ENCODE assay signal across 15 cellular contexts in genomic region chr12:53994268-53994690, GRCh38. TPM values are rescaled to one million over a fixed set of nuclear protein-coding genes. Genes with fewer than 3 reads are reported as not detected.
DNase-seq lines count a peak whose midpoint lies in the region; ATAC-seq, FAIRE-seq and TF ChIP-seq lines count a peak whose summit lies in the region.
"Had no signal": no experiment of that assay in that cellular context is flagged by ENCODE, and none has a peak within 500 bp of the region (broad histone marks: within the 10 kb centered on the region; RNA-seq: fewer than 3 reads in every experiment).

No MANE protein-coding gene starts in this region.

- no peak for TF ChIP-seq CTCF in keratinocyte (optimal IDR thresholded peaks at IDR 0.05 in 1 of 3, IDR thresholded peaks at IDR 0.05 in 1 of 3, conservative IDR thresholded peaks at IDR 0.05 in 1 of 3; ENCODE audit: extremely low read depth in 1 of 3, insufficient read depth in 2 of 3, low read length in 3 of 3)

- peaks cover 0 to 2% of the 10 kb centered on the region in 2 experiments for H3K36me3 ChIP-seq in keratinocyte (ENCODE audit: control insufficient read depth in 2 of 2, extremely low read depth in 1 of 2, insufficient read depth in 2 of 2, low read length in 2 of 2)
- no peaks in the 10 kb centered on the region for H3K36me3 ChIP-seq in skeletal muscle tissue (ENCODE audit: control insufficient read depth in 3 of 3, insufficient read depth in 3 of 3, low read length in 3 of 3)
- H3K36me3 ChIP-seq in trophoblast cell (ENCODE audit: control insufficient read depth in 1 of 2, insufficient read depth in 2 of 2, low read length in 2 of 2) = no peaks in the 10 kb centered on the region

- H3K9me3 Mint-ChIP-seq in T-helper 2 cell treated with Interferon-gamma antibody and Interleukin-4, amounts not matched to agents 5 μg/mL and 100 μg/mL, for 36 hours = no peaks in the 10 kb centered on the region
- no peaks in the 10 kb centered on the region for H3K9me3 Mint-ChIP-seq in T-cell

- H3K4me1 ChIP-seq in keratinocyte (ENCODE audit: control insufficient read depth, extremely low read depth, insufficient read depth, low read length) (peaks cover 35% of the 10 kb centered on the region), skeletal muscle tissue (ENCODE audit: control insufficient read depth in 3 of 3, insufficient read depth in 3 of 3, low read length in 3 of 3) (peaks cover 68 to 83% (median 74%) of the 10 kb centered on the region in 3 donors), trophoblast cell (ENCODE audit: control insufficient read depth in 1 of 2, insufficient read depth in 2 of 2, low read length in 2 of 2) (peaks cover 0 to 8% of the 10 kb centered on the region in 2 experiments)

- H3K4me3 Mint-ChIP-seq in T-helper 2 cell treated with Interferon-gamma antibody and Interleukin-4, amounts not matched to agents 5 μg/mL and 100 μg/mL, for 36 hours = peak overlapping the region; percentile 7
- peak overlapping the region; percentile 37 to 88 (median 60) for H3K4me3 Mint-ChIP-seq in T-cell

- no peak for DNase-seq in T-helper 2 cell treated with Interferon-gamma antibody and Interleukin-4, amounts not matched to agents 5 μg/mL and 100 μg/mL, for 36 hours (ENCODE audit: low spot score)
- no peak for DNase-seq in T-helper 2 cell
- DNase-seq in T-cell = no peak
- no peak for DNase-seq in keratinocyte (ENCODE audit: low read depth, low spot score)
- no peak for DNase-seq in anterior cingulate cortex (lab: John Stamatoyannopoulos, UW)
- DNase-seq in GM12892 (ENCODE audit: insufficient read length) = no peak
- no peak for DNase-seq in trophoblast cell
- DNase-seq: activated effector memory CD4-positive, alpha-beta T cell treated with Interleukin-2 at 50 U/mL for 16 hours; NCI-H345; stimulated activated CD4-positive, alpha-beta T cell treated with anti-CD3 and anti-CD28 coated beads, Interleukin-2, amount 100 ng/mL, for 24 hours had no signal

- peaks cover 23% of the 10 kb centered on the region for H3K4me1 Mint-ChIP-seq in T-helper 2 cell treated with Interferon-gamma antibody and Interleukin-4, amounts not matched to agents 5 μg/mL and 100 μg/mL, for 36 hours (ENCODE audit: low read depth)
- H3K4me1 Mint-ChIP-seq in T-cell = peaks cover 40 to 52% (median 50%) of the 10 kb centered on the region in 3 donors

- H3K4ac ChIP-seq in trophoblast cell (ENCODE audit: low read depth, low read length) = no peak overlapping the region

- H3K27me3 ChIP-seq in keratinocyte (ENCODE audit: control insufficient read depth, extremely low read depth, insufficient read depth, low read length) (no peaks in the 10 kb centered on the region), skeletal muscle tissue (ENCODE audit: control insufficient read depth in 3 of 3, insufficient read depth in 3 of 3, low read length in 3 of 3) (peaks cover 0 to 9% (median 3%) of the 10 kb centered on the region in 3 donors), trophoblast cell (ENCODE audit: insufficient read depth, low read length) (peaks cover 95% of the 10 kb centered on the region)

- CTCF ChIA-PET in T-cell (lab: Charles Lee) = interaction anchor here in 1 of 2 donors (0.7 kb wide), 1 partner anchor 219 kb away, joined by 3 read pairs; no protein-coding TSS in a partner anchor

- no peaks in the 10 kb centered on the region for H3K79me1 ChIP-seq in trophoblast cell (ENCODE audit: low read length)

- no peak overlapping the region for H3K18ac ChIP-seq in trophoblast cell (ENCODE audit: low read length)

- no peak for ATAC-seq in T-cell (replicated peaks in 1 of 4)
- ATAC-seq: A549 had no signal

- H3K9me3 ChIP-seq in keratinocyte (ENCODE audit: control insufficient read depth, low read depth, low read length) (no peaks in the 10 kb centered on the region), skeletal muscle tissue (ENCODE audit: control insufficient read depth in 3 of 3, low read length in 3 of 3) (no peaks in the 10 kb centered on the region), trophoblast cell (ENCODE audit: insufficient read depth, low read depth, low read length) (peaks cover 16% of the 10 kb centered on the region)
- H3K9me3 ChIP-seq: A549 had no signal

- no peak for TF ChIP-seq POLR2A in GM12892 (IDR thresholded peaks at IDR 0.05; ENCODE audit: low read depth, low read length)

- POLR2A ChIA-PET in T-cell (lab: Charles Lee) = no interaction called here

- H2BK120ac ChIP-seq in trophoblast cell (ENCODE audit: insufficient read depth, low read length, poor library complexity) = no peak overlapping the region

- no peaks in the 10 kb centered on the region for H4K20me1 ChIP-seq in keratinocyte (ENCODE audit: control insufficient read depth, extremely low read depth, insufficient read depth, low read length)

- FAIRE-seq in keratinocyte (lab: Jason Lieb, UNC) = no peak
- no peak for FAIRE-seq in GM12892 (lab: Jason Lieb, UNC)
- FAIRE-seq: A549 had no signal

- H2BK12ac ChIP-seq in trophoblast cell (ENCODE audit: low read length) = no peak overlapping the region

- H2AFZ ChIP-seq in keratinocyte (ENCODE audit: control insufficient read depth, low read length) = no peak overlapping the region
- H2AFZ ChIP-seq in trophoblast cell (ENCODE audit: insufficient read depth, low read length, poor library complexity) = no peak overlapping the region

- H3K14ac ChIP-seq in trophoblast cell (ENCODE audit: low read length) = no peak overlapping the region

- H3K4me2 ChIP-seq in keratinocyte (ENCODE audit: control insufficient read depth, extremely low read depth, insufficient read depth, low read depth, low read length) = peak overlapping the region; percentile 98
- H3K4me2 ChIP-seq in trophoblast cell (ENCODE audit: low read length) = no peak overlapping the region

- WGBS in trophoblast cell (ENCODE audit: extremely low coverage, insufficient coverage, insufficient read length) = no CpG with 5 or more reads among the region's 35 CpGs

- H3K27ac ChIP-seq in keratinocyte (ENCODE audit: control insufficient read depth, insufficient read depth, low read length) = peak overlapping the region; percentile 95
- H3K27ac ChIP-seq in skeletal muscle tissue (ENCODE audit: low read depth, low read length) = peak overlapping the region; percentile 100
- no peak overlapping the region for H3K27ac ChIP-seq in trophoblast cell (ENCODE audit: low read depth, low read length)
- H3K27ac ChIP-seq: KMS-11 had no signal

- no peak overlapping the region for H2BK5ac ChIP-seq in trophoblast cell (ENCODE audit: low read depth, low read length, poor library complexity)

- H3K9me1 ChIP-seq in keratinocyte (ENCODE audit: control insufficient read depth, extremely low read depth, insufficient read depth, low read length) = no peaks in the 10 kb centered on the region

- no peak overlapping the region for H2AK5ac ChIP-seq in trophoblast cell (ENCODE audit: low read length)

- H4K8ac ChIP-seq in trophoblast cell (ENCODE audit: low read depth, low read length) = no peak overlapping the region

- dilution Hi-C loops in keratinocyte (cut with MboI; ENCODE audit: extremely low pct_ligation_motif_present, low sequenced_read_pairs) = no loop called here

- peaks cover 96% of the 10 kb centered on the region for H3K79me2 ChIP-seq in keratinocyte (ENCODE audit: control insufficient read depth, insufficient read depth, low read length)
- H3K79me2 ChIP-seq in trophoblast cell (ENCODE audit: control insufficient read depth, insufficient read depth, low read length, poor library complexity) = no peaks in the 10 kb centered on the region

- peaks cover 92% of the 10 kb centered on the region for H3K27me3 Mint-ChIP-seq in T-helper 2 cell treated with Interferon-gamma antibody and Interleukin-4, amounts not matched to agents 5 μg/mL and 100 μg/mL, for 36 hours (ENCODE audit: low read depth)
- peaks cover 87 to 91% of the 10 kb centered on the region in 2 donors for H3K27me3 Mint-ChIP-seq in T-cell

- H3K36me3 Mint-ChIP-seq in T-helper 2 cell treated with Interferon-gamma antibody and Interleukin-4, amounts not matched to agents 5 μg/mL and 100 μg/mL, for 36 hours (ENCODE audit: low read depth) = no peaks in the 10 kb centered on the region
- H3K36me3 Mint-ChIP-seq in T-cell = no peaks in the 10 kb centered on the region

- H3K4me3 ChIP-seq in keratinocyte (ENCODE audit: control insufficient read depth in 2 of 3, extremely low read depth in 1 of 3, insufficient read depth in 2 of 3, low read depth in 1 of 3, low read length in 3 of 3) (peak overlapping the region; percentile 45 to 90 (median 89)), skeletal muscle tissue (ENCODE audit: low read length in 3 of 3) (peak overlapping the region; percentile 88 to 93 (median 89)), trophoblast cell (ENCODE audit: low read depth, low read length) (no peak overlapping the region)
- H3K4me3 ChIP-seq: A549, lung had no signal

- peak overlapping the region; percentile 97 for H3K9ac ChIP-seq in keratinocyte (ENCODE audit: control insufficient read depth, extremely low read depth, insufficient read depth, low read length)
- peak overlapping the region; percentile 87 to 99 (median 99) for H3K9ac ChIP-seq in skeletal muscle tissue (ENCODE audit: low read depth in 1 of 3, low read length in 3 of 3)
- no peak overlapping the region for H3K9ac ChIP-seq in trophoblast cell (ENCODE audit: low read length)
- H3K9ac ChIP-seq: KMS-11 had no signal

- no peak overlapping the region for H4K12ac ChIP-seq in trophoblast cell (ENCODE audit: low read depth, low read length)

- H3K27ac Mint-ChIP-seq in T-helper 2 cell treated with Interferon-gamma antibody and Interleukin-4, amounts not matched to agents 5 μg/mL and 100 μg/mL, for 36 hours = no peak overlapping the region
- peak overlapping the region in 1 of 2 donors; percentile 84 for H3K27ac Mint-ChIP-seq in T-cell

- H4K91ac ChIP-seq in trophoblast cell (ENCODE audit: low read depth, low read length) = no peak overlapping the region

- no peak overlapping the region for H3K23ac ChIP-seq in trophoblast cell (ENCODE audit: low read length)

RNA-seq across cellular contexts. Expression of gene HOXC9, which starts 5.7 kb away (rescaled TPM):
- not detected for total RNA-seq in T-cell
- polyA plus RNA-seq in keratinocyte = 1.1 to 3.3 TPM (median 1.8 TPM) in 3 replicates
- polyA plus RNA-seq in keratinocyte (2011; ENCODE audit: low read depth) = 2.9 TPM
- 2.4 and 2.9 TPM in 2 replicates for polyA plus RNA-seq in keratinocyte (2011; cell fraction: cytosol; rRNA removed)
- polyA plus RNA-seq in keratinocyte (2011; cell fraction: nucleus; rRNA removed) = 3.1 and 3.7 TPM in 2 replicates
- polyA plus RNA-seq in keratinocyte (2012; ENCODE audit: low replicate concordance) = 3.5 and 4.4 TPM in 2 replicates
- polyA minus RNA-seq in keratinocyte = 0.23 to 1.4 TPM (median 0.90 TPM) in 3 replicates
- polyA minus RNA-seq in keratinocyte (2011; cell fraction: cytosol; rRNA and poly(A)+ RNA removed) = 2.1 TPM
- 1.2 and 1.4 TPM in 2 replicates for polyA minus RNA-seq in keratinocyte (2011; cell fraction: nucleus; rRNA and poly(A)+ RNA removed)
- total RNA-seq in skeletal muscle tissue = 4.2 TPM
- not detected for polyA plus RNA-seq in GM12892 (2012; ENCODE audit: missing spikeins)
- polyA plus RNA-seq in trophoblast cell (2013) = 0.03 TPM in 1 of 2 replicates, not detected in the other
- total RNA-seq: lung; T-helper 1 cell treated with Interleukin-12 subunit alpha and Interleukin-12 subunit beta and Interleukin-4 antibody, amounts not matched to agents 30 ng/mL and 1 ng/mL, for 36 hours had no signal

RNA-seq across cellular contexts. Expression of gene HOXC10, which starts 9.3 kb away (rescaled TPM):
- under 1 TPM in 1 of 5 donors, not detected in 4; 0.30 TPM for total RNA-seq in T-cell
- polyA plus RNA-seq in keratinocyte = 7.3 to 33.1 TPM (median 14.1 TPM) in 3 replicates
- polyA plus RNA-seq in keratinocyte (2011; ENCODE audit: low read depth) = 19.6 TPM
- polyA plus RNA-seq in keratinocyte (2011; cell fraction: cytosol; rRNA removed) = 24.3 and 25.3 TPM in 2 replicates
- polyA plus RNA-seq in keratinocyte (2011; cell fraction: nucleus; rRNA removed) = 11.5 and 14.8 TPM in 2 replicates
- polyA plus RNA-seq in keratinocyte (2012; ENCODE audit: low replicate concordance) = 26.1 and 26.3 TPM in 2 replicates
- polyA minus RNA-seq in keratinocyte = 5.1 to 26.1 TPM (median 7.3 TPM) in 3 replicates
- 21.1 TPM for polyA minus RNA-seq in keratinocyte (2011; cell fraction: cytosol; rRNA and poly(A)+ RNA removed)
- 4.0 and 6.6 TPM in 2 replicates for polyA minus RNA-seq in keratinocyte (2011; cell fraction: nucleus; rRNA and poly(A)+ RNA removed)
- 3.7 TPM for total RNA-seq in skeletal muscle tissue
- polyA plus RNA-seq in GM12892 (2012; ENCODE audit: missing spikeins) = not detected
- 0.03 and 0.04 TPM in 2 replicates for polyA plus RNA-seq in trophoblast cell (2013)
- total RNA-seq: T-helper 1 cell treated with Interleukin-12 subunit alpha and Interleukin-12 subunit beta and Interleukin-4 antibody, amounts not matched to agents 30 ng/mL and 1 ng/mL, for 36 hours had no signal
- polyA plus RNA-seq: lung had no signal

RNA-seq across cellular contexts. Expression of gene HOXC8, which starts 14.5 kb away (rescaled TPM):
- total RNA-seq in T-cell (not detected), skeletal muscle tissue (0.52 TPM)
- 1.8 to 3.8 TPM (median 2.0 TPM) in 3 replicates for polyA plus RNA-seq in keratinocyte
- 2.1 TPM for polyA plus RNA-seq in keratinocyte (2011; ENCODE audit: low read depth)
- 3.3 TPM in 2 replicates for polyA plus RNA-seq in keratinocyte (2011; cell fraction: cytosol; rRNA removed)
- polyA plus RNA-seq in keratinocyte (2011; cell fraction: nucleus; rRNA removed) = 4.2 and 4.7 TPM in 2 replicates
- polyA plus RNA-seq in keratinocyte (2012; ENCODE audit: low replicate concordance) = 2.0 and 3.3 TPM in 2 replicates
- polyA minus RNA-seq in keratinocyte = 1.3 to 2.3 TPM (median 1.5 TPM) in 3 replicates
- polyA minus RNA-seq in keratinocyte (2011; cell fraction: cytosol; rRNA and poly(A)+ RNA removed) = 2.1 TPM
- polyA minus RNA-seq in keratinocyte (2011; cell fraction: nucleus; rRNA and poly(A)+ RNA removed) = 1.4 and 1.6 TPM in 2 replicates
- polyA plus RNA-seq in GM12892 (2012; ENCODE audit: missing spikeins) = not detected
- polyA plus RNA-seq in trophoblast cell (2013) = 0.05 and 0.06 TPM in 2 replicates
- total RNA-seq: lung; T-helper 1 cell treated with Interleukin-12 subunit alpha and Interleukin-12 subunit beta and Interleukin-4 antibody, amounts not matched to agents 30 ng/mL and 1 ng/mL, for 36 hours had no signal

RNA-seq across cellular contexts. Expression of gene HOTAIR, which starts 19.5 kb away (rescaled TPM):
- not detected for total RNA-seq in T-cell
- polyA plus RNA-seq in keratinocyte = 2.5 to 4.0 TPM (median 2.9 TPM) in 3 replicates
- polyA plus RNA-seq in keratinocyte (2011; ENCODE audit: low read depth) = 3.5 TPM
- 2.4 and 2.8 TPM in 2 replicates for polyA plus RNA-seq in keratinocyte (2011; cell fraction: cytosol; rRNA removed)
- 7.6 and 8.3 TPM in 2 replicates for polyA plus RNA-seq in keratinocyte (2011; cell fraction: nucleus; rRNA removed)
- 1.2 and 3.3 TPM in 2 replicates for polyA plus RNA-seq in keratinocyte (2012; ENCODE audit: low replicate concordance)
- polyA minus RNA-seq in keratinocyte = 0.22 to 0.92 TPM (median 0.56 TPM) in 3 replicates
- polyA minus RNA-seq in keratinocyte (2011; cell fraction: cytosol; rRNA and poly(A)+ RNA removed) = 0.96 TPM
- 0.53 and 0.85 TPM in 2 replicates for polyA minus RNA-seq in keratinocyte (2011; cell fraction: nucleus; rRNA and poly(A)+ RNA removed)
- 2.1 TPM for total RNA-seq in skeletal muscle tissue
- polyA plus RNA-seq in GM12892 (2012; ENCODE audit: missing spikeins) = not detected
- 1.5 and 1.6 TPM in 2 replicates for polyA plus RNA-seq in trophoblast cell (2013)
- total RNA-seq: T-helper 1 cell treated with Interleukin-12 subunit alpha and Interleukin-12 subunit beta and Interleukin-4 antibody, amounts not matched to agents 30 ng/mL and 1 ng/mL, for 36 hours had no signal
- polyA plus RNA-seq: lung had no signal

RNA-seq across cellular contexts. Expression of gene HOXC11, which starts 21.4 kb away (rescaled TPM):
- not detected for total RNA-seq in T-cell
- 1.2 to 2.4 TPM (median 1.6 TPM) in 3 replicates for polyA plus RNA-seq in keratinocyte
- polyA plus RNA-seq in keratinocyte (2011; ENCODE audit: low read depth) = 1.1 TPM
- polyA plus RNA-seq in keratinocyte (2011; cell fraction: cytosol; rRNA removed) = 0.92 and 1.9 TPM in 2 replicates
- 3.5 and 5.5 TPM in 2 replicates for polyA plus RNA-seq in keratinocyte (2011; cell fraction: nucleus; rRNA removed)
- polyA plus RNA-seq in keratinocyte (2012; ENCODE audit: low replicate concordance) = 5.1 and 6.3 TPM in 2 replicates
- 1.2 to 2.3 TPM (median 1.3 TPM) in 3 replicates for polyA minus RNA-seq in keratinocyte
- polyA minus RNA-seq in keratinocyte (2011; cell fraction: cytosol; rRNA and poly(A)+ RNA removed) = 2.3 TPM
- polyA minus RNA-seq in keratinocyte (2011; cell fraction: nucleus; rRNA and poly(A)+ RNA removed) = 1.6 and 2.2 TPM in 2 replicates
- 0.52 TPM for total RNA-seq in skeletal muscle tissue
- 0.13 TPM for polyA plus RNA-seq in GM12892 (2012; ENCODE audit: missing spikeins)
- 0.22 and 0.29 TPM in 2 replicates for polyA plus RNA-seq in trophoblast cell (2013)
- total RNA-seq: lung; T-helper 1 cell treated with Interleukin-12 subunit alpha and Interleukin-12 subunit beta and Interleukin-4 antibody, amounts not matched to agents 30 ng/mL and 1 ng/mL, for 36 hours had no signal
- polyA plus RNA-seq: lung had no signal
